ENCODE assay signal across 10 cellular contexts in genomic region chr6:3125832-3126231, GRCh38.
"Had no signal": no experiment of that assay in that cellular context is flagged by ENCODE, and none has a peak within 500 bp of the region (broad histone marks: within the 10 kb centered on the region; RNA-seq: fewer than 3 reads in every experiment).

No MANE protein-coding gene starts in this region.

- H3K4me3 Mint-ChIP-seq: activated CD4-positive, alpha-beta memory T cell treated with anti-CD3 and anti-CD28 coated beads, Interleukin-2, amount 10 ng/mL, durations not matched to agents 7 days and 5 days; stimulated activated effector memory CD8-positive, alpha-beta T cell treated with anti-CD3 and anti-CD28 coated beads, Interleukin-12 subunit alpha, Interleukin-12 subunit beta, amount 100 ng/mL, for 72 hours had no signal

- H3K27me3 Mint-ChIP-seq: naive B cell had no signal

- H3K27ac ChIP-seq: adrenal gland, cardiac muscle cell, thyroid gland, WERI-Rb-1 had no signal

- H3K4me1 ChIP-seq: adrenal gland, thyroid gland had no signal

- H3K4me1 Mint-ChIP-seq: stimulated activated effector memory CD8-positive, alpha-beta T cell treated with anti-CD3 and anti-CD28 coated beads, Interleukin-12 subunit alpha, Interleukin-12 subunit beta, amount 100 ng/mL, for 72 hours had no signal

- H3K36me3 ChIP-seq: adrenal gland, pancreas had no signal

- H3K27ac Mint-ChIP-seq: activated CD4-positive, alpha-beta memory T cell treated with anti-CD3 and anti-CD28 coated beads, Interleukin-2, amount 10 ng/mL, durations not matched to agents 7 days and 5 days; naive B cell; stimulated activated effector memory CD8-positive, alpha-beta T cell treated with anti-CD3 and anti-CD28 coated beads, Interleukin-12 subunit alpha, Interleukin-12 subunit beta, amount 100 ng/mL, for 72 hours had no signal

- H3K9me3 ChIP-seq: adrenal gland, gastroesophageal sphincter, pancreas, thyroid gland had no signal

- H3K27me3 ChIP-seq: adrenal gland, cardiac muscle cell, gastroesophageal sphincter, pancreas, thyroid gland had no signal

- H3K36me3 Mint-ChIP-seq: stimulated activated effector memory CD8-positive, alpha-beta T cell treated with anti-CD3 and anti-CD28 coated beads, Interleukin-12 subunit alpha, Interleukin-12 subunit beta, amount 100 ng/mL, for 72 hours had no signal

- H3K9me3 Mint-ChIP-seq: activated CD4-positive, alpha-beta memory T cell treated with anti-CD3 and anti-CD28 coated beads, Interleukin-2, amount 10 ng/mL, durations not matched to agents 7 days and 5 days; activated T-cell treated with anti-CD3 and anti-CD28 coated beads, Interleukin-2, amount 50 U/mL, for 4 hours; naive B cell; stimulated activated effector memory CD8-positive, alpha-beta T cell treated with anti-CD3 and anti-CD28 coated beads, Interleukin-12 subunit alpha, Interleukin-12 subunit beta, amount 100 ng/mL, for 72 hours had no signal

- H3K4me3 ChIP-seq: cardiac muscle cell, thyroid gland had no signal
